ENCODE assay signal across 3 cellular contexts in the genomic region with DNA sequence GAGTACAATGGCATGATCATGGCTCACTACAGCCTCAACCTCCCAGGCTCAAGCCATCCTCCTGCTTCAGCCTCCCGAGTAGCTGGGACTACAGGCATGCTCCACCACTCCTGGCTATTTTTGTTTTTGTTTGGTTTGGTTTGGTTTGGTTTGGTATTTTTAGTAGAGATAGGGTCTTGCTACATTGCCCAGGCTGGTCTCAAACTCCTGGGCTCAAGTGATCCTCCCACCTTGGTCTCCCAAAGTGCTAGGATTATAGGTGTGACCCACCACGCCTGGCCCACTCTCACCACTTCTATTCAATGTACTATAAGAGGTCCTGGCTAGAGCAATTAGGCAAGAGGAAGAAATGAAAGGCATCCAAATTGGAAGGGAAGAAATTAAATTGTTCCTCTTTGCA. TPM values are rescaled to one million over a fixed set of nuclear protein-coding genes. Genes with fewer than 3 reads are reported as not detected.
"Had no signal": no experiment of that assay in that cellular context is flagged by ENCODE, and none has a peak within 500 bp of the region (broad histone marks: within the 10 kb centered on the region; RNA-seq: fewer than 3 reads in every experiment).

No MANE protein-coding gene starts in this region.

RNA-seq across cellular contexts. Expression of gene CNGB1, which starts 29.0 kb away (rescaled TPM):
- total RNA-seq: HT-29, IMR-90 had no signal
- polyA plus RNA-seq: IgD-negative memory B cell, IMR-90 had no signal
